In the genomic region with DNA sequence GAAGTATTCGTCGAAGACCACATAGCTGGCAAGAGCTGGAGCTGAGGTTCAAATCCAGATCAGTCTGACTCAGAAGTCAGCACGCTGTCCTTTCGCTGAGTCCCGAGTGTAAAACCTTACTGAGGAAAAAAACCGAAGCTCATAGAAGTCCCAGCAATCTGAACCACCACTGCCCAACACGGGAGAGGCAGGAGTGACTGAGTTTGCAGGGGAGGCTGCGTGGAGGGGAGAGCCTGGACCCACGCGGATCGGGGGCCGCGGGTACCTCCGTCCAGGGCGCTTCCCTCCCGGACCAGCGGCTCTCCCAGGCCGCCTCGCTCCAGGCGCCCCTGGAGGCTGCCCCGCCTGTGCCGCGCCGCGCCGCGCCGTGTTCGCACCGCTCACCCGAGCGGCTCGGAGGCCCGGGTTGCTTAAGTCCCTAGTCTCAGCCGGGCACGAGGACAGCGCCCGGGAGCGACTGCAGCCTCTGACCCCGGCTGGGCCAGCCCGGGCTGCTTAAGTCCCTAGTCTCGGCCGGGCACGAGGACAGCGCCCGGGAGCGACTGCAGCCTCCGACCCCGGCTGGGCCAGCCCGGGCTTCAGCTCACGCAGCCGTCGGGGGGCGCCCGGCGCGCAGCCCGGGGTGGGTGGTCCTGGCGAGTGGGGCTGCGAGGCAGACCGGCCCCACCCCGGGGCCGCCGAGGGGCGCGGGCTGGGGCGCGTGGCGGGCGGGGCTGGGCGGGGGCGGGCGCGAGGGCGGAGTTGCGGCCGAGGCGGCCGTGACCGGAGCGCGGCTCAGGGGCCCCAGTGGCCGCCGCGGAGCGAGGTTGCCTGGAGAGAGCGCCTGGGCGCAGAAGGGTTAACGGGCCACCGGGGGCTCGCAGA, we compare ENCODE assay signal across 8 cellular contexts. TPM values are rescaled to one million over a fixed set of nuclear protein-coding genes. Genes with fewer than 3 reads are reported as not detected.
DNase-seq lines count a peak whose midpoint lies in the region; ATAC-seq and TF ChIP-seq lines count a peak whose summit lies in the region.

A gene (plus strand): TSS at position 777 of the 864 bp plus-strand sequence. CDS start 2,881 bp downstream, outside the sequence.

- POLR2A ChIA-PET in SK-N-SH (lab: Yijun Ruan, JAX) = interaction anchor here (0.6 to 1.5 kb wide), 4 partner anchors 13 to 140 kb away, joined by 3 to 4 read pairs (median 4); a partner anchor contains a TSS

- H4K20me1 ChIP-seq in SK-N-SH (ENCODE audit: insufficient read depth) = no peaks in the 10 kb centered on the region

- TF ChIP-seq EP300 in Ishikawa (IDR thresholded peaks at IDR 0.05; ENCODE audit: borderline replicate concordance) = no peak
- TF ChIP-seq EP300 in SK-N-SH (IDR thresholded peaks at IDR 0.05; ENCODE audit: borderline replicate concordance in 1 of 2, low read depth in 1 of 2, low read length in 1 of 2) = no peak

- H3K9me3 Mint-ChIP-seq in stimulated activated naive CD8-positive, alpha-beta T cell treated with anti-CD3 and anti-CD28 coated beads, Interleukin-15, amount 100 ng/mL, for 72 hours = no peaks in the 10 kb centered on the region

- TF ChIP-seq CTCF in SK-N-SH (IDR thresholded peaks at IDR 0.05) (peak; percentile 27; the same call in 1 of the 2 replicates), colonic mucosa (IDR thresholded peaks at IDR 0.05) (no peak)

- WGBS in SK-N-SH (ENCODE audit: low lambda C conversion rate) = 2% methylated on average over 19 of the region's 91 CpGs

- DNase-seq in stimulated activated CD4-positive, alpha-beta T cell treated with anti-CD3 and anti-CD28 coated beads, Interleukin-15, amount 100 ng/mL, for 24 hours = peak; percentile 60
- DNase-seq in stimulated activated CD4-positive, alpha-beta T cell treated with anti-CD3 and anti-CD28 coated beads, Interleukin-4, amount 100 ng/mL, for 24 hours = no peak
- DNase-seq in SK-N-SH = peak; percentile 90
- DNase-seq in colonic mucosa = no peak
- peak; percentile 86 for DNase-seq in left kidney (ENCODE audit: low read depth, low spot score)
- DNase-seq in stimulated activated naive CD8-positive, alpha-beta T cell treated with anti-CD3 and anti-CD28 coated beads, Interleukin-15, amount 100 ng/mL, for 72 hours = peak; percentile 52 to 54
- no peak for DNase-seq in H4 (ENCODE audit: low spot score)

- H3K27me3 ChIP-seq in SK-N-SH (ENCODE audit: insufficient read depth) = no peaks in the 10 kb centered on the region
- no peaks in the 10 kb centered on the region for H3K27me3 ChIP-seq in colonic mucosa

- H3K4me3 Mint-ChIP-seq in stimulated activated naive CD8-positive, alpha-beta T cell treated with anti-CD3 and anti-CD28 coated beads, Interleukin-15, amount 100 ng/mL, for 72 hours = peak within 1 kb of the TSS; percentile 80 to 84

- peak within 1 kb of the TSS in 1 of 2 experiments; percentile 39; a peak in 2 of 4 replicates for H3K27ac ChIP-seq in SK-N-SH (ENCODE audit: low read depth in 2 of 2, low read length in 1 of 2)
- peak within 1 kb of the TSS; percentile 73 for H3K27ac ChIP-seq in colonic mucosa

- H3K9me2 ChIP-seq in SK-N-SH = no peaks in the 10 kb centered on the region

- intact Hi-C loops in colonic mucosa (cut with DNase I) = no loop called here

- peak within 1 kb of the TSS; percentile 55 for H3K9ac ChIP-seq in SK-N-SH
- peak within 1 kb of the TSS; percentile 68 to 72 for H3K9ac ChIP-seq in colonic mucosa (ENCODE audit: low read depth in 2 of 2, low read length in 2 of 2)

- peaks cover 69% of the 10 kb centered on the region for H3K27me3 Mint-ChIP-seq in stimulated activated naive CD8-positive, alpha-beta T cell treated with anti-CD3 and anti-CD28 coated beads, Interleukin-15, amount 100 ng/mL, for 72 hours

- peak within 1 kb of the TSS; percentile 77 for H3K4me2 ChIP-seq in SK-N-SH

- peaks cover 17% of the 10 kb centered on the region for H3F3A ChIP-seq in SK-N-SH (replicated peaks; ENCODE audit: insufficient read depth)

- H3K27ac Mint-ChIP-seq in stimulated activated naive CD8-positive, alpha-beta T cell treated with anti-CD3 and anti-CD28 coated beads, Interleukin-15, amount 100 ng/mL, for 72 hours = peak within 1 kb of the TSS in 1 of 2 donors; percentile 52

- no peaks in the 10 kb centered on the region for H3K9me3 ChIP-seq in SK-N-SH
- no peaks in the 10 kb centered on the region for H3K9me3 ChIP-seq in colonic mucosa

- CTCF ChIA-PET in SK-N-SH (lab: Yijun Ruan, JAX) = interaction anchor here (0.7 to 10.0 kb wide), 8 partner anchors 12 to 457 kb away, joined by 3 to 88 read pairs (median 4); a partner anchor contains a TSS

- TF ChIP-seq RAD21 in Ishikawa (IDR thresholded peaks at IDR 0.05; ENCODE audit: low read depth) (no peak; the same call in 1 of the 2 replicates), SK-N-SH (IDR thresholded peaks at IDR 0.05; ENCODE audit: low read length) (no peak)

- H2AFZ ChIP-seq in SK-N-SH (ENCODE audit: low read depth) = peak within 1 kb of the TSS; percentile 50; the same call in 1 of the 2 replicates

- H3K4me1 Mint-ChIP-seq in stimulated activated naive CD8-positive, alpha-beta T cell treated with anti-CD3 and anti-CD28 coated beads, Interleukin-15, amount 100 ng/mL, for 72 hours = peaks cover 43% of the 10 kb centered on the region

- no peaks in the 10 kb centered on the region for H3K36me3 ChIP-seq in SK-N-SH (replicated peaks in 1 of 2; ENCODE audit: control insufficient read depth in 1 of 2, insufficient read depth in 2 of 2, low read length in 1 of 2)
- no peaks in the 10 kb centered on the region for H3K36me3 ChIP-seq in colonic mucosa

- H3K4me3 ChIP-seq in SK-N-SH (ENCODE audit: low read depth in 2 of 2, low read length in 1 of 2) = peak within 1 kb of the TSS; percentile 51 to 61
- H3K4me3 ChIP-seq in colonic mucosa = peak within 1 kb of the TSS; percentile 62

- H3K79me2 ChIP-seq in SK-N-SH (ENCODE audit: insufficient read depth) = no peaks in the 10 kb centered on the region

- ATAC-seq in stimulated activated naive CD8-positive, alpha-beta T cell treated with anti-CD3 and anti-CD28 coated beads, Interleukin-15, amount 100 ng/mL, for 72 hours = peak; percentile 81

- H3K4me1 ChIP-seq in SK-N-SH (ENCODE audit: control insufficient read depth in 1 of 2, insufficient read depth in 2 of 2, low read depth in 1 of 2, low read length in 1 of 2) = peaks cover 8 to 13% of the 10 kb centered on the region in 2 experiments; a peak in 2 of 4 replicates
- no peaks in the 10 kb centered on the region for H3K4me1 ChIP-seq in colonic mucosa

TF ChIP-seq in Ishikawa, 13 proteins besides CTCF, POLR2A, EP300 and RAD21:
- peak; percentile 18; the same call in 1 of the 2 replicates for TF ChIP-seq TCF12 (IDR thresholded peaks at IDR 0.05; ENCODE audit: low read depth)
- TF ChIP-seq, protein P1, sequence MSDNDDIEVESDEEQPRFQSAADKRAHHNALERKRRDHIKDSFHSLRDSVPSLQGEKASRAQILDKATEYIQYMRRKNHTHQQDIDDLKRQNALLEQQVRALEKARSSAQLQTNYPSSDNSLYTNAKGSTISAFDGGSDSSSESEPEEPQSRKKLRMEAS (IDR thresholded peaks at IDR 0.05) = peak; percentile 62; the same call in 1 of the 2 replicates
- no peak for TF ChIP-seq YY1 (IDR thresholded peaks at IDR 0.05; ENCODE audit: low read depth)
- no peak for TF ChIP-seq CEBPB (IDR thresholded peaks at IDR 0.05)
- no peak for TF ChIP-seq TAF1 (IDR thresholded peaks at IDR 0.05; ENCODE audit: low read depth)
- TF ChIP-seq, protein P2, sequence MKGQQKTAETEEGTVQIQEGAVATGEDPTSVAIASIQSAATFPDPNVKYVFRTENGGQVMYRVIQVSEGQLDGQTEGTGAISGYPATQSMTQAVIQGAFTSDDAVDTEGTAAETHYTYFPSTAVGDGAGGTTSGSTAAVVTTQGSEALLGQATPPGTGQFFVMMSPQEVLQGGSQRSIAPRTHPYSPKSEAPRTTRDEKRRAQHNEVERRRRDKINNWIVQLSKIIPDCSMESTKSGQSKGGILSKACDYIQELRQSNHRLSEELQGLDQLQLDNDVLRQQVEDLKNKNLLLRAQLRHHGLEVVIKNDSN (IDR thresholded peaks at IDR 0.05) = peak; percentile 40
- TF ChIP-seq FOXM1 (IDR thresholded peaks at IDR 0.05; ENCODE audit: borderline replicate concordance, low read depth) = no peak
- peak; percentile 5; the same call in 1 of the 2 replicates for TF ChIP-seq TEAD4 (IDR thresholded peaks at IDR 0.05)
TF ChIP-seq in Ishikawa: peak in this region for 4.

TF ChIP-seq in SK-N-SH, 30 proteins besides CTCF, POLR2A, EP300 and RAD21 (continues in another document):
- TF ChIP-seq SIN3A (IDR thresholded peaks at IDR 0.05; ENCODE audit: borderline replicate concordance, low read depth, low read length) (peak; percentile 22; the same call in 1 of the 2 replicates), MXI1 (IDR thresholded peaks at IDR 0.05; ENCODE audit: low read depth, low read length) (peak; percentile 80), FOXJ3 (CRISPR knock-in tag; IDR thresholded peaks at IDR 0.05) (no peak)
- TF ChIP-seq, protein P3, sequence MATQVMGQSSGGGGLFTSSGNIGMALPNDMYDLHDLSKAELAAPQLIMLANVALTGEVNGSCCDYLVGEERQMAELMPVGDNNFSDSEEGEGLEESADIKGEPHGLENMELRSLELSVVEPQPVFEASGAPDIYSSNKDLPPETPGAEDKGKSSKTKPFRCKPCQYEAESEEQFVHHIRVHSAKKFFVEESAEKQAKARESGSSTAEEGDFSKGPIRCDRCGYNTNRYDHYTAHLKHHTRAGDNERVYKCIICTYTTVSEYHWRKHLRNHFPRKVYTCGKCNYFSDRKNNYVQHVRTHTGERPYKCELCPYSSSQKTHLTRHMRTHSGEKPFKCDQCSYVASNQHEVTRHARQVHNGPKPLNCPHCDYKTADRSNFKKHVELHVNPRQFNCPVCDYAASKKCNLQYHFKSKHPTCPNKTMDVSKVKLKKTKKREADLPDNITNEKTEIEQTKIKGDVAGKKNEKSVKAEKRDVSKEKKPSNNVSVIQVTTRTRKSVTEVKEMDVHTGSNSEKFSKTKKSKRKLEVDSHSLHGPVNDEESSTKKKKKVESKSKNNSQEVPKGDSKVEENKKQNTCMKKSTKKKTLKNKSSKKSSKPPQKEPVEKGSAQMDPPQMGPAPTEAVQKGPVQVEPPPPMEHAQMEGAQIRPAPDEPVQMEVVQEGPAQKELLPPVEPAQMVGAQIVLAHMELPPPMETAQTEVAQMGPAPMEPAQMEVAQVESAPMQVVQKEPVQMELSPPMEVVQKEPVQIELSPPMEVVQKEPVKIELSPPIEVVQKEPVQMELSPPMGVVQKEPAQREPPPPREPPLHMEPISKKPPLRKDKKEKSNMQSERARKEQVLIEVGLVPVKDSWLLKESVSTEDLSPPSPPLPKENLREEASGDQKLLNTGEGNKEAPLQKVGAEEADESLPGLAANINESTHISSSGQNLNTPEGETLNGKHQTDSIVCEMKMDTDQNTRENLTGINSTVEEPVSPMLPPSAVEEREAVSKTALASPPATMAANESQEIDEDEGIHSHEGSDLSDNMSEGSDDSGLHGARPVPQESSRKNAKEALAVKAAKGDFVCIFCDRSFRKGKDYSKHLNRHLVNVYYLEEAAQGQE (IDR thresholded peaks at IDR 0.05; ENCODE audit: low read depth, low read length) = peak; percentile 7; the same call in 1 of the 2 replicates

RNA-seq across cellular contexts. Expression of the gene that starts here (rescaled TPM):
- 2.4 and 3.4 TPM in 2 replicates for polyA plus RNA-seq in SK-N-SH (2012; rRNA removed)
- polyA plus RNA-seq in SK-N-SH (2012; cell fraction: cytosol; rRNA removed) = 1.9 and 3.0 TPM in 2 replicates
- polyA plus RNA-seq in SK-N-SH (2012; cell fraction: nucleus; rRNA removed) = 11.2 and 16.1 TPM in 2 replicates
- total RNA-seq in colonic mucosa = 1 to 10 TPM; 4.9 to 6.3 TPM
- 0.80 and 1.1 TPM in 2 replicates for total RNA-seq in H4 (2014; rRNA removed; shearing (Covaris generic))

Comparison
In these comparisons a context has a peak if more than half of its experiments do, and no peak if none do; other contexts are left out.
1. DNase-seq: peak in stimulated activated CD4-positive, alpha-beta T cell treated with anti-CD3 and anti-CD28 coated beads, Interleukin-15, amount 100 ng/mL, for 24 hours (single experiment), SK-N-SH (single experiment), left kidney (single experiment) and stimulated activated naive CD8-positive, alpha-beta T cell treated with anti-CD3 and anti-CD28 coated beads, Interleukin-15, amount 100 ng/mL, for 72 hours (2 of 2); none in stimulated activated CD4-positive, alpha-beta T cell treated with anti-CD3 and anti-CD28 coated beads, Interleukin-4, amount 100 ng/mL, for 24 hours (single experiment), colonic mucosa (single experiment) and H4 (single experiment).